Comparison of ENCODE assay signal across 15 cellular contexts in the genomic region with DNA sequence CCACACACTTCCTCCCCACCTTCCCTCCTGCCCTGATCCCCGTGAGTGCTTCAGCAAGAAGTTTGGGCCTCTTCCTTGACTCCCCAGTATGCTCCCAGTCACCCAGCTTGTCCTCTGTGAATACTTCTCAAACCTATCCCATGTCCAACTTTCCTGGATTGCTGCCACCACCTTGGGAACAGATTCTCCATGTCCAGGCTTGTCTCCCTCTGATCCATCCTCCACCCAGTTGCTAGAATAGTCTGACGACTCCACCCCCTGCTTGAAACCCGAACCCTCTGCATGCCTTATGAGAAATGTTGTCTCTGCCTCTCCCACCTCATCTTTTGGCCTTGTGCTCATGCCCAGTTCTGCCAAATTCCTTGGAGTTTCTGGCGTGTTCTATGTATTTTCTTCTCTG.
DNase-seq lines count a peak whose midpoint lies in the region; ATAC-seq, FAIRE-seq and TF ChIP-seq lines count a peak whose summit lies in the region.
"Had no signal": no experiment of that assay in that cellular context is flagged by ENCODE, and none has a peak within 500 bp of the region (broad histone marks: within the 10 kb centered on the region; RNA-seq: fewer than 3 reads in every experiment).

No MANE protein-coding gene starts in this region.

- DNase-seq in GM04503 (ENCODE audit: low read depth) (peak; percentile 68), NCI-H510A (lab: John Stamatoyannopoulos, UW) (peak; percentile 17), epithelial cell of esophagus (ENCODE audit: low read depth) (peak; percentile 100), omental fat pad (ENCODE audit: low spot score) (no peak), erythroblast (lab: John Stamatoyannopoulos, UW) (no peak), D721Med (ENCODE audit: insufficient read length, low spot score) (no peak), amygdala (lab: John Stamatoyannopoulos, UW) (no peak)
- DNase-seq: activated gamma-delta T cell; CD8-positive, alpha-beta T cell; dermis blood vessel endothelial cell; KG1; SIG-M5; stimulated activated CD4-positive, alpha-beta T cell treated with anti-CD3 and anti-CD28 coated beads, Interleukin-1b, Interleukin-23, amount 100 ng/mL, for 48 hours; stimulated activated naive CD4-positive, alpha-beta T cell had no signal

- TF ChIP-seq CTCF in epithelial cell of esophagus (IDR thresholded peaks at IDR 0.05; ENCODE audit: insufficient read depth, low read depth, low read length, missing control alignments) (no peak), omental fat pad (IDR thresholded peaks at IDR 0.05) (no peak), D721Med (IDR thresholded peaks at IDR 0.05; ENCODE audit: insufficient read depth, missing control alignments) (no peak)

- no peak for FAIRE-seq in D721Med (lab: Jason Lieb, UNC)

- H3K4me3 ChIP-seq in epithelial cell of esophagus (ENCODE audit: low read length), result no peak overlapping the region

- ATAC-seq in omental fat pad (ENCODE audit: low FRiP score), result peak; percentile 43
- ATAC-seq in GM19455 (IDR thresholded peaks at IDR 0.05; ENCODE audit: unreplicated experiment), result no peak
- ATAC-seq: CD8-positive, alpha-beta T cell had no signal

- TF ChIP-seq POLR2A in erythroblast (IDR thresholded peaks at IDR 0.05; ENCODE audit: low read length), result no peak

Comparison
In these comparisons a context has a peak if more than half of its experiments do, and no peak if none do; other contexts are left out.
1. DNase-seq: peak in GM04503 (single experiment), NCI-H510A (single experiment) and epithelial cell of esophagus (single experiment); none in omental fat pad (single experiment), erythroblast (0 of 2), D721Med (single experiment) and amygdala (0 of 56).